11 cellular contexts compared by ENCODE assay signal in the genomic region with DNA sequence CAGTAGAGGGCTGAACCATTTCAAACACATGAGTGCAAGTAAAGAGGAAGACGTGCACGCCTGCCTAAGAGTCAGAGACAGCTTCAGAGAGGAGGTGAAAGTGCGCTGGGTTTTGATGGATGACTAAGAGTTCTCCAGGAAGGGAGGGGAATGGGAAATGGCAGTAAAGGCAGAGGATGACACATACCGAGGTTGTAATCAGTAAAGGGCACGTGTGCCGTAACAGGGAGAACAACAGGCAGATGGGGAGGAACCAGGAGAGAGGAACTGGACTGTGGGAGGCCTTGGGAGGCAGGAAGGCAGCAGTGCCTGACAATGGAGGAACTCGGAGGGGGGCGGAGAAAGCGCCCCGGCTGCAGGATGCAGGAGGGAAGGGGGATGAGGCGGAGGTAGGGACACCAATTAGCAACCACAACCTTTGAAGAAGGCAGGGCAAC.
DNase-seq lines count a peak whose midpoint lies in the region; ATAC-seq and TF ChIP-seq lines count a peak whose summit lies in the region.
"Had no signal": no experiment of that assay in that cellular context is flagged by ENCODE, and none has a peak within 500 bp of the region (broad histone marks: within the 10 kb centered on the region; RNA-seq: fewer than 3 reads in every experiment).

No MANE protein-coding gene starts in this region.

- H3K4me3 ChIP-seq in epithelial cell of esophagus (ENCODE audit: low read length): no peak overlapping the region
- H3K4me3 ChIP-seq in upper lobe of right lung: no peak overlapping the region
- H3K4me3 ChIP-seq: gastroesophageal sphincter, sigmoid colon had no signal

- H3K27ac Mint-ChIP-seq in activated naive CD4-positive, alpha-beta T cell treated with anti-CD3 and anti-CD28 coated beads, Interleukin-2, amount 50 U/mL, for 24 hours: peak overlapping the region; percentile 43
- no peak overlapping the region for H3K27ac Mint-ChIP-seq in activated naive CD4-positive, alpha-beta T cell treated with anti-CD3 and anti-CD28 coated beads for 36 hours
- H3K27ac Mint-ChIP-seq in glutamatergic neuron (ENCODE audit: unreplicated experiment): no peak overlapping the region

- H3K36me3 Mint-ChIP-seq in activated naive CD4-positive, alpha-beta T cell treated with anti-CD3 and anti-CD28 coated beads, Interleukin-2, amount 50 U/mL, for 24 hours: no peaks in the 10 kb centered on the region
- no peaks in the 10 kb centered on the region for H3K36me3 Mint-ChIP-seq in activated naive CD4-positive, alpha-beta T cell treated with anti-CD3 and anti-CD28 coated beads for 36 hours (ENCODE audit: low read depth)
- H3K36me3 Mint-ChIP-seq in glutamatergic neuron (ENCODE audit: unreplicated experiment): no peaks in the 10 kb centered on the region

- ATAC-seq in upper lobe of right lung (peak; percentile 5), GM21390 (IDR thresholded peaks at IDR 0.05; ENCODE audit: unreplicated experiment) (no peak), HG02884 (IDR thresholded peaks at IDR 0.05; ENCODE audit: unreplicated experiment) (no peak)
- ATAC-seq: gastroesophageal sphincter had no signal

- no peaks in the 10 kb centered on the region for H3K27me3 ChIP-seq in upper lobe of right lung

- H3K27me3 Mint-ChIP-seq in activated naive CD4-positive, alpha-beta T cell treated with anti-CD3 and anti-CD28 coated beads, Interleukin-2, amount 50 U/mL, for 24 hours: no peaks in the 10 kb centered on the region
- no peaks in the 10 kb centered on the region for H3K27me3 Mint-ChIP-seq in activated naive CD4-positive, alpha-beta T cell treated with anti-CD3 and anti-CD28 coated beads for 36 hours (ENCODE audit: low read depth)
- H3K27me3 Mint-ChIP-seq in glutamatergic neuron (ENCODE audit: unreplicated experiment): peaks cover 8% of the 10 kb centered on the region

- no peak overlapping the region for H3K27ac ChIP-seq in upper lobe of right lung
- H3K27ac ChIP-seq: gastroesophageal sphincter, sigmoid colon had no signal

- no peak for DNase-seq in activated naive CD4-positive, alpha-beta T cell treated with anti-CD3 and anti-CD28 coated beads for 36 hours
- DNase-seq in RPMI7951 (ENCODE audit: low read depth) (peak; percentile 96), epithelial cell of esophagus (ENCODE audit: low read depth) (peak; percentile 90), upper lobe of right lung (no peak), glutamatergic neuron (no peak)
- DNase-seq: NCI-H446, sigmoid colon had no signal

- H3K4me1 Mint-ChIP-seq in activated naive CD4-positive, alpha-beta T cell treated with anti-CD3 and anti-CD28 coated beads, Interleukin-2, amount 50 U/mL, for 24 hours: no peaks in the 10 kb centered on the region
- H3K4me1 Mint-ChIP-seq in activated naive CD4-positive, alpha-beta T cell treated with anti-CD3 and anti-CD28 coated beads for 36 hours (ENCODE audit: low read depth): no peaks in the 10 kb centered on the region
- peaks cover 6% of the 10 kb centered on the region for H3K4me1 Mint-ChIP-seq in glutamatergic neuron (ENCODE audit: low read depth, unreplicated experiment)

- no peaks in the 10 kb centered on the region for H3K9me3 Mint-ChIP-seq in activated naive CD4-positive, alpha-beta T cell treated with anti-CD3 and anti-CD28 coated beads, Interleukin-2, amount 50 U/mL, for 24 hours
- H3K9me3 Mint-ChIP-seq in activated naive CD4-positive, alpha-beta T cell treated with anti-CD3 and anti-CD28 coated beads for 36 hours: no peaks in the 10 kb centered on the region
- H3K9me3 Mint-ChIP-seq in glutamatergic neuron (ENCODE audit: unreplicated experiment): peaks cover 3% of the 10 kb centered on the region

- H3K36me3 ChIP-seq in upper lobe of right lung: no peaks in the 10 kb centered on the region
- H3K36me3 ChIP-seq: sigmoid colon had no signal

- TF ChIP-seq CTCF in epithelial cell of esophagus (IDR thresholded peaks at IDR 0.05; ENCODE audit: insufficient read depth, low read depth, low read length, missing control alignments): no peak
- TF ChIP-seq CTCF in upper lobe of right lung (IDR thresholded peaks at IDR 0.05): no peak
- TF ChIP-seq CTCF in glutamatergic neuron (IDR thresholded peaks at IDR 0.05; ENCODE audit: partially characterized antibody, unreplicated experiment): no peak

- H3K4me1 ChIP-seq in upper lobe of right lung: peaks cover 5% of the 10 kb centered on the region

- H3K4me3 Mint-ChIP-seq in activated naive CD4-positive, alpha-beta T cell treated with anti-CD3 and anti-CD28 coated beads, Interleukin-2, amount 50 U/mL, for 24 hours: no peak overlapping the region
- H3K4me3 Mint-ChIP-seq in activated naive CD4-positive, alpha-beta T cell treated with anti-CD3 and anti-CD28 coated beads for 36 hours: no peak overlapping the region
- H3K4me3 Mint-ChIP-seq in glutamatergic neuron (ENCODE audit: unreplicated experiment): no peak overlapping the region

- intact Hi-C loops in activated naive CD4-positive, alpha-beta T cell treated with anti-CD3 and anti-CD28 coated beads for 36 hours (cut with micrococcal nuclease): loop anchor here (2.0 kb wide), 1 partner anchor 45 kb away; no protein-coding TSS in a partner anchor
- intact Hi-C loops in upper lobe of right lung (cut with DNase I): loop anchor here (10.0 kb wide), 1 partner anchor 109 kb away; no protein-coding TSS in a partner anchor

- CTCF ChIA-PET in activated naive CD4-positive, alpha-beta T cell treated with anti-CD3 and anti-CD28 coated beads for 36 hours (lab: Charles Lee): interaction anchor here (0.8 to 0.9 kb wide), 2 partner anchors 69 to 71 kb away, joined by 4 to 5 read pairs; no protein-coding TSS in a partner anchor

- no peaks in the 10 kb centered on the region for H3K9me3 ChIP-seq in upper lobe of right lung
- H3K9me3 ChIP-seq: gastroesophageal sphincter, sigmoid colon had no signal

Comparison
In these comparisons a context has a peak if more than half of its experiments do, and no peak if none do; other contexts are left out.
1. DNase-seq: peak in RPMI7951 (single experiment) and epithelial cell of esophagus (single experiment); none in activated naive CD4-positive, alpha-beta T cell treated with anti-CD3 and anti-CD28 coated beads for 36 hours (single experiment), upper lobe of right lung (single experiment) and glutamatergic neuron (single experiment).